In genomic region chr21:45412491-45412890, GRCh38 we compare ENCODE assay signal across 17 cellular contexts. TPM values are rescaled to one million over a fixed set of nuclear protein-coding genes. Genes with fewer than 3 reads are reported as not detected.
DNase-seq lines count a peak whose midpoint lies in the region; ATAC-seq lines count a peak whose summit lies in the region.
"Had no signal": no experiment of that assay in that cellular context is flagged by ENCODE, and none has a peak within 500 bp of the region (broad histone marks: within the 10 kb centered on the region; RNA-seq: fewer than 3 reads in every experiment).

No MANE protein-coding gene starts in this region.

- H3K79me1 ChIP-seq in neuronal stem cell (ENCODE audit: low read depth, low read length) = peaks cover 32% of the 10 kb centered on the region

- no peak overlapping the region for H2AFZ ChIP-seq in neuronal stem cell (ENCODE audit: low read length)

- no peak overlapping the region for H3K4me3 ChIP-seq in neuronal stem cell (ENCODE audit: low read length in 2 of 2)

- H3K9me3 ChIP-seq in neuronal stem cell (replicated peaks in 1 of 2; ENCODE audit: control insufficient read depth in 2 of 2, insufficient read depth in 1 of 2, low read depth in 1 of 2, low read length in 2 of 2) = peaks cover 0 to under 1% of the 10 kb centered on the region in 2 donors

- H2BK5ac ChIP-seq in neuronal stem cell (ENCODE audit: low read length) = no peak overlapping the region

- no peak overlapping the region for H3K27ac ChIP-seq in neuronal stem cell (replicated peaks; ENCODE audit: low read length)

- H3K14ac ChIP-seq in neuronal stem cell (ENCODE audit: low read length) = no peak overlapping the region

- H2BK15ac ChIP-seq in neuronal stem cell (ENCODE audit: low read length) = no peak overlapping the region

- no peak overlapping the region for H2BK12ac ChIP-seq in neuronal stem cell (ENCODE audit: low read length)

- intact Hi-C loops in left cardiac atrium (cut with DNase I) (no loop called here), Right ventricle myocardium superior (cut with DNase I) (no loop called here), left ventricle myocardium superior (cut with micrococcal nuclease) (no loop called here)

- H2BK120ac ChIP-seq in neuronal stem cell (ENCODE audit: low read depth, low read length) = no peak overlapping the region

- peak overlapping the region; percentile 59 for H3K18ac ChIP-seq in neuronal stem cell (ENCODE audit: low read length)

- peaks cover 0 to 62% (median 0%) of the 10 kb centered on the region in 3 experiments for H3K27me3 ChIP-seq in neuronal stem cell (ENCODE audit: control insufficient read depth in 3 of 3, insufficient read depth in 3 of 3, low read depth in 1 of 3, low read length in 3 of 3)

- no peak overlapping the region for H4K8ac ChIP-seq in neuronal stem cell (ENCODE audit: low read depth, low read length)

- peaks cover 22 to 37% of the 10 kb centered on the region in 2 donors for H3K4me1 ChIP-seq in neuronal stem cell (ENCODE audit: control insufficient read depth in 2 of 2, insufficient read depth in 1 of 2, low read depth in 1 of 2, low read length in 2 of 2)

- no peak overlapping the region for H3K9ac ChIP-seq in neuronal stem cell (ENCODE audit: low read depth, low read length, poor library complexity)

- H3K4me2 ChIP-seq in neuronal stem cell (ENCODE audit: insufficient read depth, low read length, poor library complexity, severe bottlenecking) = no peak overlapping the region

- no peak overlapping the region for H3K4ac ChIP-seq in neuronal stem cell (ENCODE audit: low read length)

- H3K36me3 ChIP-seq in neuronal stem cell (replicated peaks in 1 of 2; ENCODE audit: control insufficient read depth in 2 of 2, insufficient read depth in 2 of 2, low read length in 2 of 2) = peaks cover 0 to 1% of the 10 kb centered on the region in 2 donors

- H4K91ac ChIP-seq in neuronal stem cell (ENCODE audit: low read depth, low read length, poor library complexity) = no peak overlapping the region

- ATAC-seq in left cardiac atrium = no peak
- no peak for ATAC-seq in Right ventricle myocardium superior (ENCODE audit: poor library complexity)
- no peak for ATAC-seq in left ventricle myocardium superior
- no peak for ATAC-seq in GM19324 (IDR thresholded peaks at IDR 0.05; ENCODE audit: low FRiP score, unreplicated experiment)
- no peak for ATAC-seq in GM18502 (IDR thresholded peaks at IDR 0.05; ENCODE audit: poor library complexity, unreplicated experiment)
- ATAC-seq: CD8-positive, alpha-beta T cell had no signal

- no CpG with 5 or more reads among the region's 7 CpGs for WGBS in neuronal stem cell (ENCODE audit: extremely low coverage in 2 of 2, insufficient read length in 2 of 2, insufficient replicate concordance in 1 of 2), 2 donors

- H3K23ac ChIP-seq in neuronal stem cell (ENCODE audit: low read depth, low read length, poor library complexity) = no peak overlapping the region

- peak; percentile 11 for DNase-seq in left cardiac atrium
- no peak for DNase-seq in Right ventricle myocardium superior
- peak; percentile 13 for DNase-seq in left ventricle myocardium superior
- no peak for DNase-seq in neuronal stem cell (ENCODE audit: low spot score)
- no peak for DNase-seq in NCI-H2081 treated with DMSO at 0.1 percent for 48 hours (lab: John Stamatoyannopoulos, UW)
- DNase-seq in DMS114 treated with DMSO at 0.1 percent for 48 hours (lab: John Stamatoyannopoulos, UW; ENCODE audit: unreplicated experiment) = no peak
- DNase-seq: CD8-positive, alpha-beta T cell; DMS79 treated with DMSO at 0.1 percent for 48 hours; GOT3; HFFc6; NCI-H1417; NCI-H1930; NCI-H2171; NCI-H446; NCI-H748 treated with DMSO at 0.1 percent for 48 hours had no signal

- peak overlapping the region; percentile 20 for H2AK5ac ChIP-seq in neuronal stem cell (ENCODE audit: low read depth, low read length)

RNA-seq across cellular contexts. Expression of gene COL18A1, which starts 7.5 kb away (rescaled TPM):
- total RNA-seq in left cardiac atrium (100 to 1,000 TPM in 1 of 2 donors, 10 to 100 TPM in 1; 53.4 to 104 TPM), Right ventricle myocardium superior (44.2 TPM), left ventricle myocardium superior (52.4 TPM)
- 42.5 TPM for polyA plus RNA-seq in neuronal stem cell (2013, experiment 1 of 2)
- polyA plus RNA-seq in neuronal stem cell (2013, experiment 2 of 2) = 42.1 TPM

Comparison
In these comparisons a context has a peak if more than half of its experiments do, and no peak if none do; other contexts are left out.
1. DNase-seq: peak in left cardiac atrium (single experiment) and left ventricle myocardium superior (single experiment); none in Right ventricle myocardium superior (single experiment), neuronal stem cell (single experiment), NCI-H2081 treated with DMSO at 0.1 percent for 48 hours (single experiment) and DMS114 treated with DMSO at 0.1 percent for 48 hours (single experiment).